ENCODE assay signal across 8 cellular contexts in the genomic region with DNA sequence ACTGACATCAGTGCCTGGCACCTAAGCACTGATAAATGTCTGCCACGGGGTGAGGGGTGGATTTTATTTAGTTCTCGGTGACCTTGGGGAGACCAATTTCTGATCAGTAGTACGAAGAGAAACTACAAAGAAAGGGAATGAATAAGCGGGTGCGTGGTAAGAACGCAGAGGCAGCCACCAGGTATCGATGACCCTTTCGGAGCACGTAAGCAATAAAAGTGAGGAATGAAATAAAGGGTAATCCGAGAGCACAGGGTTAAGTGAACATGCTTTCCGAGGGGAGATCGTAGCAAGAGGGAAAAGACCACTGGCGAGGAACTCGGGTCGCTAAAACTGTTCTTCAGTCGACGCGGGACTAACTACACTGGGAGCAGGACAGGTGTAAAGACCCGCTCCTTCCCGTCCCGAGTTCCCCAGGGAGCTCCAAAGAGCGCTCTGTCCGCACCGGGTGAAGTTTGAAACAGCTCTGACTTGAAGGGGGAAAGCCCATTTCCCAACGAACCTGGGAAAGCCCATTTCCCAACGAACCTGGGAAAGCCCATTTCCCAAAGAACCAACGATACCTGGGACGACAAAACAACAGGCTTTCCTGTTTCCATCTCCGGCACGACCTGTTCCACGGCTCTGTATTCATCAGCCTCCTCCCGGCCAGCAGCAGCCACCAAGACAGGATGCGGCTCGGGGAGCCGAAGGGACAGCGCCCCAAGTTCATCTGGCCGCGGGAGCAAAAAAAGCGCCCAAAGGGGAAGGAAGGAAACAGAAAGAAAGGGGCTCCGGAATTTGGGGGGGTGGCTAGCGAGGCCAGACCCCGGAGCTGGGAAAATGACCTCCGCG. TPM values are rescaled to one million over a fixed set of nuclear protein-coding genes. Genes with fewer than 3 reads are reported as not detected.
A peak's percentile ranks its signal among the peaks of the same experiment; 100 is the strongest.
DNase-seq lines count a peak whose midpoint lies in the region; ATAC-seq and FAIRE-seq lines count a peak whose summit lies in the region.

No MANE protein-coding gene starts in this region.

- H3K9me3 ChIP-seq in CD8-positive, alpha-beta memory T cell (ENCODE audit: low read length): no peaks in the 10 kb centered on the region
- H3K9me3 ChIP-seq in NT2/D1 (ENCODE audit: insufficient read depth, low read length): no peaks in the 10 kb centered on the region

- peak overlapping the region; percentile 72 for H3K9ac ChIP-seq in NT2/D1 (ENCODE audit: insufficient read length, low read depth)

- peaks cover 0 to 2% (median 0%) of the 10 kb centered on the region in 5 donors for H3K9me3 Mint-ChIP-seq in CD8-positive, alpha-beta memory T cell

- POLR2A ChIA-PET in CD8-positive, alpha-beta memory T cell (lab: Charles Lee): no interaction called here

- peak overlapping the region; percentile 34 to 77 (median 48) for H3K4me3 Mint-ChIP-seq in CD8-positive, alpha-beta memory T cell

- peaks cover 8 to 19% (median 11%) of the 10 kb centered on the region in 3 donors for H3K4me1 Mint-ChIP-seq in CD8-positive, alpha-beta memory T cell

- H3K36me3 Mint-ChIP-seq in CD8-positive, alpha-beta memory T cell: no peaks in the 10 kb centered on the region

- no peak overlapping the region for H3K4me3 ChIP-seq in CD8-positive, alpha-beta memory T cell (ENCODE audit: low read length)
- H3K4me3 ChIP-seq in NT2/D1 (ENCODE audit: insufficient read length, low read depth): peak overlapping the region; percentile 73

- DNase-seq in CD8-positive, alpha-beta memory T cell: no peak
- DNase-seq in NT2/D1 (ENCODE audit: low read depth, low spot score): no peak
- peak; percentile 13 for DNase-seq in dermis blood vessel endothelial cell
- peak; percentile 33 for DNase-seq in midbrain (lab: John Stamatoyannopoulos, UW)
- DNase-seq in urothelium cell line (ENCODE audit: low spot score): peak; percentile 33
- DNase-seq in NCI-H1694 treated with DMSO at 0.1 percent for 48 hours (lab: John Stamatoyannopoulos, UW): no peak
- no peak for DNase-seq in GM19238 (ENCODE audit: insufficient read length, low spot score)

- no peak overlapping the region for H3K27ac Mint-ChIP-seq in CD8-positive, alpha-beta memory T cell

- no peaks in the 10 kb centered on the region for H3K36me3 ChIP-seq in CD8-positive, alpha-beta memory T cell (ENCODE audit: insufficient read depth, low read length)
- no peaks in the 10 kb centered on the region for H3K36me3 ChIP-seq in NT2/D1 (ENCODE audit: insufficient read depth, insufficient read length, low read length)

- no peak overlapping the region for H3K27ac ChIP-seq in CD8-positive, alpha-beta memory T cell (ENCODE audit: low read depth, low read length)

- H3K27me3 Mint-ChIP-seq in CD8-positive, alpha-beta memory T cell: peaks cover 41 to 61% of the 10 kb centered on the region in 2 donors

- CTCF ChIA-PET in CD8-positive, alpha-beta memory T cell (lab: Charles Lee): no interaction called here

- peak; percentile 29 for ATAC-seq in GM21367 (IDR thresholded peaks at IDR 0.05; ENCODE audit: unreplicated experiment)

- H3K4me1 ChIP-seq in CD8-positive, alpha-beta memory T cell (ENCODE audit: insufficient read depth, low read length): no peaks in the 10 kb centered on the region
- H3K4me1 ChIP-seq in NT2/D1 (ENCODE audit: insufficient read depth, insufficient read length): no peaks in the 10 kb centered on the region

- H3K27me3 ChIP-seq in CD8-positive, alpha-beta memory T cell (ENCODE audit: insufficient read depth, low read length, poor library complexity, severe bottlenecking): no peaks in the 10 kb centered on the region
- peaks cover 28% of the 10 kb centered on the region for H3K27me3 ChIP-seq in NT2/D1 (ENCODE audit: insufficient read depth, insufficient read length)

- no peak for FAIRE-seq in urothelium cell line (lab: Jason Lieb, UNC)

RNA-seq across cellular contexts. Expression of gene ELOVL7, which starts 1.0 kb away (rescaled TPM):
- total RNA-seq in CD8-positive, alpha-beta memory T cell: under 1 TPM; 0.11 to 0.18 TPM
- polyA plus RNA-seq in CD8-positive, alpha-beta memory T cell: not detected
- 0.09 and 2.2 TPM in 2 replicates for total RNA-seq in dermis blood vessel endothelial cell

Comparison
In these comparisons a context has a peak if more than half of its experiments do, and no peak if none do; other contexts are left out.
1. DNase-seq: peak in dermis blood vessel endothelial cell (single experiment), midbrain (single experiment) and urothelium cell line (single experiment); none in CD8-positive, alpha-beta memory T cell (0 of 5), NT2/D1 (single experiment), NCI-H1694 treated with DMSO at 0.1 percent for 48 hours (single experiment) and GM19238 (single experiment).